ENCODE assay signal across 8 cellular contexts in genomic region chr18:11872479-11873136, GRCh38. TPM values are rescaled to one million over a fixed set of nuclear protein-coding genes. Genes with fewer than 3 reads are reported as not detected.
DNase-seq lines count a peak whose midpoint lies in the region; ATAC-seq, FAIRE-seq and TF ChIP-seq lines count a peak whose summit lies in the region.

No MANE protein-coding gene starts in this region.

- DNase-seq in natural killer cell, result no peak
- no peak for DNase-seq in natural killer cell treated with Interleukin-12 subunit alpha and Interleukin-12 subunit beta and Interleukin-15 and Interleukin-18, amount 100 ng/mL, for 72 hours (ENCODE audit: low spot score)
- peak; percentile 65 for DNase-seq in NCI-H2171 treated with DMSO at 0.1 percent for 48 hours (lab: John Stamatoyannopoulos, UW)
- no peak for DNase-seq in H1 (ENCODE audit: low read depth in 1 of 2, low spot score in 2 of 2)
- DNase-seq in osteocyte (ENCODE audit: extremely low spot score, unreplicated experiment), result no peak
- no peak for DNase-seq in superior temporal gyrus (ENCODE audit: extremely low spot score)
- no peak for DNase-seq in stimulated activated effector memory CD8-positive, alpha-beta T cell treated with anti-CD3 and anti-CD28 coated beads, Interleukin-12 subunit alpha, Interleukin-12 subunit beta, amount 100 ng/mL, for 72 hours (ENCODE audit: low spot score in 2 of 2)

- H3K27ac ChIP-seq in H1 (ENCODE audit: low read depth, low read length), result no peak overlapping the region

- FAIRE-seq in H1 (lab: Jason Lieb, UNC), result peak; percentile 19

- no peak overlapping the region for H3K9ac ChIP-seq in H1 (replicated peaks in 1 of 4; ENCODE audit: extremely low read depth in 1 of 4, low read depth in 3 of 4, low read length in 3 of 4)

- ATAC-seq in natural killer cell, result peak in 2 of 3 donors; percentile 46 to 58
- ATAC-seq in natural killer cell treated with Interleukin-12 subunit alpha and Interleukin-12 subunit beta and Interleukin-15 and Interleukin-18, amount 100 ng/mL, for 72 hours, result no peak
- ATAC-seq in HG03342 (IDR thresholded peaks at IDR 0.05; ENCODE audit: unreplicated experiment), result no peak
- no peak for ATAC-seq in stimulated activated effector memory CD8-positive, alpha-beta T cell treated with anti-CD3 and anti-CD28 coated beads, Interleukin-12 subunit alpha, Interleukin-12 subunit beta, amount 100 ng/mL, for 72 hours

- no peak overlapping the region for H3K14ac ChIP-seq in H1 (ENCODE audit: insufficient read length)

- peak; percentile 81 to 84 for TF ChIP-seq RAD21 in H1 (IDR thresholded peaks at IDR 0.05 in 1 of 2, conservative IDR thresholded peaks at IDR 0.05 in 1 of 2; ENCODE audit: low read depth in 2 of 2, low read length in 2 of 2)

- no peaks in the 10 kb centered on the region for H3K36me3 Mint-ChIP-seq in natural killer cell
- no peaks in the 10 kb centered on the region for H3K36me3 Mint-ChIP-seq in natural killer cell treated with Interleukin-12 subunit alpha and Interleukin-12 subunit beta and Interleukin-15 and Interleukin-18, amount 100 ng/mL, for 72 hours
- no peaks in the 10 kb centered on the region for H3K36me3 Mint-ChIP-seq in osteocyte (ENCODE audit: unreplicated experiment)
- H3K36me3 Mint-ChIP-seq in stimulated activated effector memory CD8-positive, alpha-beta T cell treated with anti-CD3 and anti-CD28 coated beads, Interleukin-12 subunit alpha, Interleukin-12 subunit beta, amount 100 ng/mL, for 72 hours, result no peaks in the 10 kb centered on the region

- POLR2A ChIA-PET in H1 (lab: Charles Lee; ENCODE audit: partially characterized antibody), result no interaction called here

- TF ChIP-seq EP300 in H1 (IDR thresholded peaks at IDR 0.05; ENCODE audit: borderline replicate concordance in 1 of 2, low read depth in 2 of 2, low read length in 2 of 2), result no peak

- intact Hi-C loops in natural killer cell (cut with micrococcal nuclease), result loop anchor here (1.0 kb wide), 1 partner anchor 139 kb away; no protein-coding TSS in a partner anchor

- H2BK5ac ChIP-seq in H1 (ENCODE audit: low read depth, low read length), result no peak overlapping the region

- no peak overlapping the region for H2BK15ac ChIP-seq in H1 (ENCODE audit: low read length)

- no peak overlapping the region for H3K18ac ChIP-seq in H1 (ENCODE audit: extremely low read depth, low read length)

- H3K36me3 ChIP-seq in H1 (ENCODE audit: control insufficient read depth in 2 of 4, insufficient read depth in 4 of 4, low read length in 3 of 4), result peaks cover 0 to 12% (median 0%) of the 10 kb centered on the region in 4 experiments; a peak in 1 of 8 replicates

- H3K4me3 Mint-ChIP-seq in natural killer cell, result no peak overlapping the region
- H3K4me3 Mint-ChIP-seq in natural killer cell treated with Interleukin-12 subunit alpha and Interleukin-12 subunit beta and Interleukin-15 and Interleukin-18, amount 100 ng/mL, for 72 hours, result no peak overlapping the region
- H3K4me3 Mint-ChIP-seq in osteocyte (ENCODE audit: unreplicated experiment), result no peak overlapping the region
- no peak overlapping the region for H3K4me3 Mint-ChIP-seq in stimulated activated effector memory CD8-positive, alpha-beta T cell treated with anti-CD3 and anti-CD28 coated beads, Interleukin-12 subunit alpha, Interleukin-12 subunit beta, amount 100 ng/mL, for 72 hours

- peaks cover 3 to 6% of the 10 kb centered on the region in 2 experiments; a peak in 1 of 4 replicates for H3K9me3 ChIP-seq in H1 (ENCODE audit: insufficient read depth in 2 of 2, low read depth in 1 of 2, low read length in 1 of 2)

- WGBS in H1 (ENCODE audit: extremely low coverage in 1 of 2, insufficient coverage in 1 of 2, insufficient read length in 1 of 2, insufficient replicate concordance in 2 of 2, low coverage in 1 of 2, low lambda C conversion rate in 2 of 2, missing lambda C conversion rate in 1 of 2), 2 experiments, result 84% methylated on average over 13 of the region's 13 CpGs; no CpG with 5 or more reads in 1 of the 2 experiments

- no peaks in the 10 kb centered on the region for H3K23me2 ChIP-seq in H1 (ENCODE audit: low read depth, low read length)

- no peak overlapping the region for H2BK20ac ChIP-seq in H1 (ENCODE audit: low read length)

- H4K91ac ChIP-seq in H1 (replicated peaks; ENCODE audit: insufficient read length, low read length), result no peak overlapping the region

- H3K27me3 ChIP-seq in H1 (replicated peaks in 1 of 4; ENCODE audit: control insufficient read depth in 3 of 4, extremely low read depth in 1 of 4, insufficient read depth in 3 of 4, low read length in 3 of 4), result no peaks in the 10 kb centered on the region

- no peak overlapping the region for H3K4me3 ChIP-seq in H1 (ENCODE audit: extremely low read depth in 1 of 4, insufficient read depth in 2 of 4, low read depth in 3 of 4, low read length in 4 of 4)

- H3K56ac ChIP-seq in H1 (replicated peaks; ENCODE audit: insufficient read length, low read depth, low read length), result no peak overlapping the region

- CTCF ChIA-PET in H1 (lab: Charles Lee; ENCODE audit: partially characterized antibody), result interaction anchor here (0.6 to 1.7 kb wide), 10 partner anchors 10 to 218 kb away, joined by 3 to 8 read pairs (median 3); no protein-coding TSS in a partner anchor

- H4K20me1 ChIP-seq in H1 (replicated peaks in 1 of 2; ENCODE audit: control insufficient read depth in 1 of 2, insufficient read depth in 2 of 2, low read length in 2 of 2), result no peaks in the 10 kb centered on the region

- H3K4me2 ChIP-seq in H1 (ENCODE audit: insufficient read depth in 1 of 2, low read depth in 2 of 2, low read length in 2 of 2), result no peak overlapping the region

- H3K4ac ChIP-seq in H1 (replicated peaks; ENCODE audit: insufficient read length, low read depth, low read length), result no peak overlapping the region

- no peak for TF ChIP-seq POLR2A in H1 (IDR thresholded peaks at IDR 0.05; ENCODE audit: control extremely low read depth in 1 of 2, low read depth in 2 of 2, low read length in 2 of 2)

- TF ChIP-seq CTCF in natural killer cell (IDR thresholded peaks at IDR 0.05), result peak; percentile 11
- TF ChIP-seq CTCF in H1 (IDR thresholded peaks at IDR 0.05; ENCODE audit: control extremely low read depth in 1 of 3, insufficient read depth in 1 of 3, low read depth in 1 of 3, low read length in 3 of 3), result peak; percentile 24 to 55 (median 50)
- TF ChIP-seq CTCF in osteocyte (IDR thresholded peaks at IDR 0.05), result peak; percentile 53

- H3K27me3 Mint-ChIP-seq in natural killer cell (ENCODE audit: low read depth in 2 of 2), result peaks cover 0 to 2% of the 10 kb centered on the region in 2 donors
- no peaks in the 10 kb centered on the region for H3K27me3 Mint-ChIP-seq in natural killer cell treated with Interleukin-12 subunit alpha and Interleukin-12 subunit beta and Interleukin-15 and Interleukin-18, amount 100 ng/mL, for 72 hours
- no peaks in the 10 kb centered on the region for H3K27me3 Mint-ChIP-seq in osteocyte (ENCODE audit: unreplicated experiment)

- H3K23ac ChIP-seq in H1 (ENCODE audit: insufficient read length), result no peak overlapping the region

- H3K4me1 ChIP-seq in H1 (replicated peaks in 1 of 4; ENCODE audit: control insufficient read depth in 3 of 4, insufficient read depth in 4 of 4, low read length in 3 of 4), result peaks cover 0 to 3% (median 0%) of the 10 kb centered on the region in 4 experiments; a peak in 3 of 7 replicates

- no peak overlapping the region for H2AK5ac ChIP-seq in H1 (ENCODE audit: low read depth, low read length)

- H3K27ac Mint-ChIP-seq in natural killer cell, result no peak overlapping the region
- H3K27ac Mint-ChIP-seq in natural killer cell treated with Interleukin-12 subunit alpha and Interleukin-12 subunit beta and Interleukin-15 and Interleukin-18, amount 100 ng/mL, for 72 hours, result no peak overlapping the region
- H3K27ac Mint-ChIP-seq in osteocyte (ENCODE audit: unreplicated experiment), result no peak overlapping the region
- no peak overlapping the region for H3K27ac Mint-ChIP-seq in stimulated activated effector memory CD8-positive, alpha-beta T cell treated with anti-CD3 and anti-CD28 coated beads, Interleukin-12 subunit alpha, Interleukin-12 subunit beta, amount 100 ng/mL, for 72 hours

- no peak overlapping the region for H4K8ac ChIP-seq in H1 (ENCODE audit: extremely low read depth, insufficient read depth, low read length)

- H3K79me1 ChIP-seq in H1 (ENCODE audit: low read depth, low read length), result no peaks in the 10 kb centered on the region; the same call in 1 of the 2 replicates

- no peak overlapping the region for H2BK12ac ChIP-seq in H1 (ENCODE audit: low read depth, low read length)

- H3K79me2 ChIP-seq in H1 (ENCODE audit: control insufficient read depth in 1 of 2, insufficient read depth in 2 of 2, low read length in 2 of 2), result no peaks in the 10 kb centered on the region

- H3K9me3 Mint-ChIP-seq in natural killer cell (peaks cover 0 to 2% of the 10 kb centered on the region in 2 donors), osteocyte (ENCODE audit: unreplicated experiment) (no peaks in the 10 kb centered on the region)
- H3K9me3 Mint-ChIP-seq in natural killer cell treated with Interleukin-12 subunit alpha and Interleukin-12 subunit beta and Interleukin-15 and Interleukin-18, amount 100 ng/mL, for 72 hours, result no peaks in the 10 kb centered on the region
- H3K9me3 Mint-ChIP-seq in stimulated activated effector memory CD8-positive, alpha-beta T cell treated with anti-CD3 and anti-CD28 coated beads, Interleukin-12 subunit alpha, Interleukin-12 subunit beta, amount 100 ng/mL, for 72 hours, result no peaks in the 10 kb centered on the region

- no peak overlapping the region for H2AFZ ChIP-seq in H1 (ENCODE audit: low read length)

- H4K5ac ChIP-seq in H1 (ENCODE audit: insufficient read length, low read depth, low read length), result no peak overlapping the region

- no peaks in the 10 kb centered on the region for H3K4me1 Mint-ChIP-seq in natural killer cell
- H3K4me1 Mint-ChIP-seq in natural killer cell treated with Interleukin-12 subunit alpha and Interleukin-12 subunit beta and Interleukin-15 and Interleukin-18, amount 100 ng/mL, for 72 hours (ENCODE audit: low read depth in 2 of 2), result no peaks in the 10 kb centered on the region
- H3K4me1 Mint-ChIP-seq in osteocyte (ENCODE audit: unreplicated experiment), result no peaks in the 10 kb centered on the region
- peaks cover 6% of the 10 kb centered on the region for H3K4me1 Mint-ChIP-seq in stimulated activated effector memory CD8-positive, alpha-beta T cell treated with anti-CD3 and anti-CD28 coated beads, Interleukin-12 subunit alpha, Interleukin-12 subunit beta, amount 100 ng/mL, for 72 hours

- H2BK120ac ChIP-seq in H1 (replicated peaks; ENCODE audit: low read depth, low read length), result no peak overlapping the region

RNA-seq across cellular contexts. Expression of gene CHMP1B, which starts 21.4 kb away (rescaled TPM):
- total RNA-seq in natural killer cell (100 to 1,000 TPM in 2 of 3 donors, 10 to 100 TPM in 1; 99.4 to 132 (median 110) TPM), osteocyte (45.6 and 50.3 TPM in 2 replicates)
- 10 to 100 TPM; 19.3 to 25.7 TPM for total RNA-seq in natural killer cell treated with Interleukin-12 subunit alpha and Interleukin-12 subunit beta and Interleukin-15 and Interleukin-18, amount 100 ng/mL, for 72 hours
- 42.8 and 43.2 TPM in 2 replicates for total RNA-seq in H1 (2021; fragmentation: NEBNext Ultra II Directional; extraction: Animal tissue kit (Norgen Biotek cat#: 25700))
- 30.5 and 32.3 TPM in 2 replicates for polyA plus RNA-seq in H1 (2011; rRNA removed)
- polyA plus RNA-seq in H1 (2011; cell fraction: cytosol; rRNA removed), result 47.4 TPM
- 20.3 TPM for polyA plus RNA-seq in H1 (2011; cell fraction: nucleus; rRNA removed)
- polyA plus RNA-seq in H1 (2012, experiment 1 of 2), result 31.2 to 43.4 TPM (median 35.0 TPM) in 4 replicates
- 9.4 TPM for polyA plus RNA-seq in H1 (2012, experiment 2 of 2)
- polyA plus RNA-seq in H1 (2013, experiment 1 of 2), result 30.5 TPM
- 30.2 TPM for polyA plus RNA-seq in H1 (2013, experiment 2 of 2)
- polyA minus RNA-seq in H1 (2011; rRNA and poly(A)+ RNA removed), result 20.1 and 22.6 TPM in 2 replicates
- polyA minus RNA-seq in H1 (2011; cell fraction: cytosol; rRNA and poly(A)+ RNA removed), result 14.7 TPM
- polyA minus RNA-seq in H1 (2011; cell fraction: nucleus; rRNA and poly(A)+ RNA removed), result 16.3 TPM

RNA-seq across cellular contexts. Expression of gene MPPE1, which starts 35.5 kb away (rescaled TPM):
- 100 to 1,000 TPM in 2 of 3 donors, 10 to 100 TPM in 1; 98.3 to 110 (median 105) TPM for total RNA-seq in natural killer cell
- total RNA-seq in natural killer cell treated with Interleukin-12 subunit alpha and Interleukin-12 subunit beta and Interleukin-15 and Interleukin-18, amount 100 ng/mL, for 72 hours, result 10 to 100 TPM; 45.5 to 54.7 TPM
- 20.9 and 22.1 TPM in 2 replicates for total RNA-seq in H1 (2021; fragmentation: NEBNext Ultra II Directional; extraction: Animal tissue kit (Norgen Biotek cat#: 25700))
- polyA plus RNA-seq in H1 (2011; rRNA removed), result 13.1 and 13.7 TPM in 2 replicates
- polyA plus RNA-seq in H1 (2011; cell fraction: cytosol; rRNA removed), result 16.8 TPM
- polyA plus RNA-seq in H1 (2011; cell fraction: nucleus; rRNA removed), result 38.3 TPM
- polyA plus RNA-seq in H1 (2012, experiment 1 of 2), result 18.6 to 29.5 TPM (median 24.5 TPM) in 4 replicates
- polyA plus RNA-seq in H1 (2012, experiment 2 of 2), result 7.4 TPM
- polyA plus RNA-seq in H1 (2013, experiment 1 of 2), result 17.2 TPM
- polyA plus RNA-seq in H1 (2013, experiment 2 of 2), result 16.3 TPM
- polyA minus RNA-seq in H1 (2011; rRNA and poly(A)+ RNA removed), result 10.2 and 15.1 TPM in 2 replicates
- polyA minus RNA-seq in H1 (2011; cell fraction: cytosol; rRNA and poly(A)+ RNA removed), result 11.2 TPM
- 28.3 TPM for polyA minus RNA-seq in H1 (2011; cell fraction: nucleus; rRNA and poly(A)+ RNA removed)
- 49.4 and 58.6 TPM in 2 replicates for total RNA-seq in osteocyte

Comparison
In these comparisons a context has a peak if more than half of its experiments do, and no peak if none do; other contexts are left out.
1. ATAC-seq: peak in natural killer cell (2 of 3); none in natural killer cell treated with Interleukin-12 subunit alpha and Interleukin-12 subunit beta and Interleukin-15 and Interleukin-18, amount 100 ng/mL, for 72 hours (0 of 2), HG03342 (single experiment) and stimulated activated effector memory CD8-positive, alpha-beta T cell treated with anti-CD3 and anti-CD28 coated beads, Interleukin-12 subunit alpha, Interleukin-12 subunit beta, amount 100 ng/mL, for 72 hours (single experiment).
2. Peak in every context shown above with its lines, with median percentiles within 50 percentile points of each other: CTCF ChIP-seq.